In genomic region chr1:198910816-198911215, GRCh38 we compare ENCODE assay signal across 23 cellular contexts.
"Had no signal": no experiment of that assay in that cellular context is flagged by ENCODE, and none has a peak within 500 bp of the region (broad histone marks: within the 10 kb centered on the region; RNA-seq: fewer than 3 reads in every experiment).

No MANE protein-coding gene starts in this region.

- H3K4me1 ChIP-seq: thyroid gland had no signal

- H3K27me3 Mint-ChIP-seq: dendritic cell treated with granulocyte-macrophage colony-stimulating factor and Interleukin-4, amounts not matched to agents 40 ng/mL and 50 ng/mL, for 4 days; progenitor cell of endocrine pancreas had no signal

- H3K9me3 Mint-ChIP-seq: dendritic cell treated with granulocyte-macrophage colony-stimulating factor and Interleukin-4, amounts not matched to agents 40 ng/mL and 50 ng/mL, for 4 days had no signal

- H3K27me3 ChIP-seq: left lung, spleen, thyroid gland, upper lobe of right lung had no signal

- DNase-seq: activated CD4-positive, alpha-beta T cell treated with anti-CD3 and anti-CD28 coated beads, Interleukin-2, amount 50 U/mL, for 48 hours; activated effector memory CD4-positive, alpha-beta T cell treated with Interleukin-2 at 50 U/mL for 16 hours; activated naive CD4-positive, alpha-beta T cell treated with anti-CD3 and anti-CD28 coated beads for 36 hours; activated T-cell treated with anti-CD3 and anti-CD28 coated beads, Interleukin-2, amount 50 U/mL, for 72 hours; effector CD8-positive, alpha-beta T cell; foreskin melanocyte; glutamatergic neuron; hippocampal formation; midbrain; natural killer cell; retina; spleen; stimulated activated CD4-positive, alpha-beta T cell treated with anti-CD3 and anti-CD28 coated beads, Interleukin-4, amount 100 ng/mL, for 24 hours; stimulated activated naive CD4-positive, alpha-beta T cell treated with Interleukin-2 at 50 U/mL for 16 hours; T1000; thyroid gland; upper lobe of right lung had no signal

- H3K36me3 Mint-ChIP-seq: natural killer cell, WTC11 had no signal

- H3K27ac ChIP-seq: left lung, spleen, thyroid gland, upper lobe of right lung had no signal

- H3K27ac Mint-ChIP-seq: activated naive CD4-positive, alpha-beta T cell treated with anti-CD3 and anti-CD28 coated beads for 36 hours; activated T-cell treated with anti-CD3 and anti-CD28 coated beads, Interleukin-2, amount 50 U/mL, for 72 hours; dendritic cell treated with granulocyte-macrophage colony-stimulating factor and Interleukin-4, amounts not matched to agents 40 ng/mL and 50 ng/mL, for 4 days; natural killer cell; progenitor cell of endocrine pancreas; WTC11 had no signal

- ATAC-seq: activated T-cell treated with anti-CD3 and anti-CD28 coated beads, Interleukin-2, amount 50 U/mL, for 72 hours; esophagus mucosa; left lung; natural killer cell; upper lobe of right lung; WTC11 had no signal

- H3K9me3 ChIP-seq: left lung, spleen, thyroid gland, upper lobe of right lung had no signal

- H3K36me3 ChIP-seq: left lung, spleen, thyroid gland, upper lobe of right lung had no signal

- H3K4me3 Mint-ChIP-seq: activated naive CD4-positive, alpha-beta T cell treated with anti-CD3 and anti-CD28 coated beads for 36 hours; activated T-cell treated with anti-CD3 and anti-CD28 coated beads, Interleukin-2, amount 50 U/mL, for 72 hours; dendritic cell treated with granulocyte-macrophage colony-stimulating factor and Interleukin-4, amounts not matched to agents 40 ng/mL and 50 ng/mL, for 4 days; natural killer cell; WTC11 had no signal

- H3K4me3 ChIP-seq: left lung, lung, spleen, thyroid gland, upper lobe of right lung had no signal
